In the genomic region with DNA sequence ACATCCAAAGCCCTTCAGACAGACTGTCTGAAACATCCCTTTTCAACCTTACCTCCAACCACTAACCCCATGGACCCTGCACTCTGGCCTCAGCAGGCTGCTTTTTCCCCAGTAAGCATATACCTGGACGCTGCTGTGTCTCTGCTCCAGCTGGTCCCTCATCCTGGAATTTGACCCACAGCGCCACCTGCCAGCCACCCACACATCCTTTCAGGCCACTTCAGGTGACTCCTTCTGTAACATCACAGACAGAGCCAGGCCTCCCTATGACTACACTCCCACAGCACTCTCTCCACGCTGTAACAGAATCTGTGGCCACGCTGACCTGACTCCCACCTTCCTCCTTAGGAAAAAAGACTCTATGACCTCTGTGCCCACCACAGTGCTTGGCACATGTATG, we compare ENCODE assay signal across 1 cellular context.
TF ChIP-seq lines count a peak whose summit lies in the region.

No MANE protein-coding gene starts in this region.

TF ChIP-seq in H1, 55 proteins besides CTCF, POLR2A, EP300 and RAD21:
- TF ChIP-seq SIN3A (conservative IDR thresholded peaks at IDR 0.05 in 1 of 2, IDR thresholded peaks at IDR 0.05 in 1 of 2; ENCODE audit: low read depth in 1 of 2, low read length in 2 of 2) (0 out of 4 replicates have a peak, but pooled peaks of 1 of the 2 experiments have one; percentile 58), YY1 (IDR thresholded peaks at IDR 0.05; ENCODE audit: low read depth, low read length) (0 out of 2 replicates have a peak, but pooled peaks have one; percentile 17), TEAD4 (IDR thresholded peaks at IDR 0.05; ENCODE audit: low read depth, low read length) (peak; percentile 93), RBBP5 (IDR thresholded peaks at IDR 0.05; ENCODE audit: borderline replicate concordance, low read depth, low read length) (no peak)
